Comparison of ENCODE assay signal across 1 cellular context in the genomic region with DNA sequence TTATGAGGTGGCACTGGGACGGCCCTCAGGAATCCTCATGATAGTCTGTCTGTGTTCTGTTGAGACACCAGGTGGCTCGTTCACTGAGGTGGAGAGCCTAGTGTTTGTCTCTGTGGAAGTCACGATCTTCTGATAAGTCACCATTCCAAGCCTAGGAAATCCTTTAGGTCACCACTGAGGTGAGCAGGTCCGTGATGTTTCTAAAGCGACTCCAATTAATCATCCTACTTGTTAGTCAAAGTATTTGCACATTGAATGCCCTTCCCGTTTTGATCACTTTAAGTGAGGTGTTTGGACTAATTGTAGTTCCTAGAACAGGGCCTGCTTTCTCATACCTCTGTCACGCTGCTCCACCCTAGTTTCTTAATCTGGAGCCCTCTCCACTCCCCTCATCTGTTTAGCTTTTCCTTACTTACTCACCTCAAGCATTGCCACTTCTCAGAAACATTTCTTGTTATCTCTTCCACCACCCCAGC.
TF ChIP-seq lines count a peak whose summit lies in the region.

No MANE protein-coding gene starts in this region.

TF ChIP-seq in H1, 55 proteins besides CTCF, POLR2A, EP300 and RAD21:
- TF ChIP-seq, protein P1, sequence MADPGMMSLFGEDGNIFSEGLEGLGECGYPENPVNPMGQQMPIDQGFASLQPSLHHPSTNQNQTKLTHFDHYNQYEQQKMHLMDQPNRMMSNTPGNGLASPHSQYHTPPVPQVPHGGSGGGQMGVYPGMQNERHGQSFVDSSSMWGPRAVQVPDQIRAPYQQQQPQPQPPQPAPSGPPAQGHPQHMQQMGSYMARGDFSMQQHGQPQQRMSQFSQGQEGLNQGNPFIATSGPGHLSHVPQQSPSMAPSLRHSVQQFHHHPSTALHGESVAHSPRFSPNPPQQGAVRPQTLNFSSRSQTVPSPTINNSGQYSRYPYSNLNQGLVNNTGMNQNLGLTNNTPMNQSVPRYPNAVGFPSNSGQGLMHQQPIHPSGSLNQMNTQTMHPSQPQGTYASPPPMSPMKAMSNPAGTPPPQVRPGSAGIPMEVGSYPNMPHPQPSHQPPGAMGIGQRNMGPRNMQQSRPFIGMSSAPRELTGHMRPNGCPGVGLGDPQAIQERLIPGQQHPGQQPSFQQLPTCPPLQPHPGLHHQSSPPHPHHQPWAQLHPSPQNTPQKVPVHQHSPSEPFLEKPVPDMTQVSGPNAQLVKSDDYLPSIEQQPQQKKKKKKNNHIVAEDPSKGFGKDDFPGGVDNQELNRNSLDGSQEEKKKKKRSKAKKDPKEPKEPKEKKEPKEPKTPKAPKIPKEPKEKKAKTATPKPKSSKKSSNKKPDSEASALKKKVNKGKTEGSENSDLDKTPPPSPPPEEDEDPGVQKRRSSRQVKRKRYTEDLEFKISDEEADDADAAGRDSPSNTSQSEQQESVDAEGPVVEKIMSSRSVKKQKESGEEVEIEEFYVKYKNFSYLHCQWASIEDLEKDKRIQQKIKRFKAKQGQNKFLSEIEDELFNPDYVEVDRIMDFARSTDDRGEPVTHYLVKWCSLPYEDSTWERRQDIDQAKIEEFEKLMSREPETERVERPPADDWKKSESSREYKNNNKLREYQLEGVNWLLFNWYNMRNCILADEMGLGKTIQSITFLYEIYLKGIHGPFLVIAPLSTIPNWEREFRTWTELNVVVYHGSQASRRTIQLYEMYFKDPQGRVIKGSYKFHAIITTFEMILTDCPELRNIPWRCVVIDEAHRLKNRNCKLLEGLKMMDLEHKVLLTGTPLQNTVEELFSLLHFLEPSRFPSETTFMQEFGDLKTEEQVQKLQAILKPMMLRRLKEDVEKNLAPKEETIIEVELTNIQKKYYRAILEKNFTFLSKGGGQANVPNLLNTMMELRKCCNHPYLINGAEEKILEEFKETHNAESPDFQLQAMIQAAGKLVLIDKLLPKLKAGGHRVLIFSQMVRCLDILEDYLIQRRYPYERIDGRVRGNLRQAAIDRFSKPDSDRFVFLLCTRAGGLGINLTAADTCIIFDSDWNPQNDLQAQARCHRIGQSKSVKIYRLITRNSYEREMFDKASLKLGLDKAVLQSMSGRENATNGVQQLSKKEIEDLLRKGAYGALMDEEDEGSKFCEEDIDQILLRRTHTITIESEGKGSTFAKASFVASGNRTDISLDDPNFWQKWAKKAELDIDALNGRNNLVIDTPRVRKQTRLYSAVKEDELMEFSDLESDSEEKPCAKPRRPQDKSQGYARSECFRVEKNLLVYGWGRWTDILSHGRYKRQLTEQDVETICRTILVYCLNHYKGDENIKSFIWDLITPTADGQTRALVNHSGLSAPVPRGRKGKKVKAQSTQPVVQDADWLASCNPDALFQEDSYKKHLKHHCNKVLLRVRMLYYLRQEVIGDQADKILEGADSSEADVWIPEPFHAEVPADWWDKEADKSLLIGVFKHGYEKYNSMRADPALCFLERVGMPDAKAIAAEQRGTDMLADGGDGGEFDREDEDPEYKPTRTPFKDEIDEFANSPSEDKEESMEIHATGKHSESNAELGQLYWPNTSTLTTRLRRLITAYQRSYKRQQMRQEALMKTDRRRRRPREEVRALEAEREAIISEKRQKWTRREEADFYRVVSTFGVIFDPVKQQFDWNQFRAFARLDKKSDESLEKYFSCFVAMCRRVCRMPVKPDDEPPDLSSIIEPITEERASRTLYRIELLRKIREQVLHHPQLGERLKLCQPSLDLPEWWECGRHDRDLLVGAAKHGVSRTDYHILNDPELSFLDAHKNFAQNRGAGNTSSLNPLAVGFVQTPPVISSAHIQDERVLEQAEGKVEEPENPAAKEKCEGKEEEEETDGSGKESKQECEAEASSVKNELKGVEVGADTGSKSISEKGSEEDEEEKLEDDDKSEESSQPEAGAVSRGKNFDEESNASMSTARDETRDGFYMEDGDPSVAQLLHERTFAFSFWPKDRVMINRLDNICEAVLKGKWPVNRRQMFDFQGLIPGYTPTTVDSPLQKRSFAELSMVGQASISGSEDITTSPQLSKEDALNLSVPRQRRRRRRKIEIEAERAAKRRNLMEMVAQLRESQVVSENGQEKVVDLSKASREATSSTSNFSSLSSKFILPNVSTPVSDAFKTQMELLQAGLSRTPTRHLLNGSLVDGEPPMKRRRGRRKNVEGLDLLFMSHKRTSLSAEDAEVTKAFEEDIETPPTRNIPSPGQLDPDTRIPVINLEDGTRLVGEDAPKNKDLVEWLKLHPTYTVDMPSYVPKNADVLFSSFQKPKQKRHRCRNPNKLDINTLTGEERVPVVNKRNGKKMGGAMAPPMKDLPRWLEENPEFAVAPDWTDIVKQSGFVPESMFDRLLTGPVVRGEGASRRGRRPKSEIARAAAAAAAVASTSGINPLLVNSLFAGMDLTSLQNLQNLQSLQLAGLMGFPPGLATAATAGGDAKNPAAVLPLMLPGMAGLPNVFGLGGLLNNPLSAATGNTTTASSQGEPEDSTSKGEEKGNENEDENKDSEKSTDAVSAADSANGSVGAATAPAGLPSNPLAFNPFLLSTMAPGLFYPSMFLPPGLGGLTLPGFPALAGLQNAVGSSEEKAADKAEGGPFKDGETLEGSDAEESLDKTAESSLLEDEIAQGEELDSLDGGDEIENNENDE (IDR thresholded peaks at IDR 0.05; ENCODE audit: insufficient replicate concordance, low read length), result no peak
- no peak for TF ChIP-seq MAFK (IDR thresholded peaks at IDR 0.05; ENCODE audit: low read depth, low read length)
- no peak for TF ChIP-seq FOSL1 (IDR thresholded peaks at IDR 0.05; ENCODE audit: insufficient read depth, low read depth, low read length)
- TF ChIP-seq NANOG (IDR thresholded peaks at IDR 0.05; ENCODE audit: insufficient read depth, low read depth, low read length, poor library complexity, severe bottlenecking), result no peak
- no peak for TF ChIP-seq CBX5 (IDR thresholded peaks at IDR 0.05; ENCODE audit: low read depth, low read length)
- TF ChIP-seq, protein P2, sequence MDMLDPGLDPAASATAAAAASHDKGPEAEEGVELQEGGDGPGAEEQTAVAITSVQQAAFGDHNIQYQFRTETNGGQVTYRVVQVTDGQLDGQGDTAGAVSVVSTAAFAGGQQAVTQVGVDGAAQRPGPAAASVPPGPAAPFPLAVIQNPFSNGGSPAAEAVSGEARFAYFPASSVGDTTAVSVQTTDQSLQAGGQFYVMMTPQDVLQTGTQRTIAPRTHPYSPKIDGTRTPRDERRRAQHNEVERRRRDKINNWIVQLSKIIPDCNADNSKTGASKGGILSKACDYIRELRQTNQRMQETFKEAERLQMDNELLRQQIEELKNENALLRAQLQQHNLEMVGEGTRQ (IDR thresholded peaks at IDR 0.05; ENCODE audit: low read length), result no peak
- TF ChIP-seq HDAC6 (IDR thresholded peaks at IDR 0.05; ENCODE audit: low read depth, low read length), result no peak
- no peak for TF ChIP-seq GTF2F1 (IDR thresholded peaks at IDR 0.05; ENCODE audit: borderline replicate concordance, low read depth, low read length)
